ENCODE assay signal across 26 cellular contexts in genomic region chr21:33432496-33432895, GRCh38. TPM values are rescaled to one million over a fixed set of nuclear protein-coding genes. Genes with fewer than 3 reads are reported as not detected.
DNase-seq lines count a peak whose midpoint lies in the region; ATAC-seq and TF ChIP-seq lines count a peak whose summit lies in the region.
"Had no signal": no experiment of that assay in that cellular context is flagged by ENCODE, and none has a peak within 500 bp of the region (broad histone marks: within the 10 kb centered on the region; RNA-seq: fewer than 3 reads in every experiment).

No MANE protein-coding gene starts in this region.

- no peak for DNase-seq in activated naive CD8-positive, alpha-beta T cell treated with anti-CD3 and anti-CD28 coated beads, Interleukin-2, amount 50 U/mL, for 24 hours
- DNase-seq in activated B cell treated with CpG ODN at 0.5 μM for 24 hours (no peak), mesenchymal stem cell (no peak), superior temporal gyrus (ENCODE audit: extremely low spot score) (peak; percentile 30), upper lobe of right lung (no peak), NCI-H526 treated with DMSO at 0.1 percent for 48 hours (lab: John Stamatoyannopoulos, UW) (no peak)
- DNase-seq: activated CD4-positive, alpha-beta T cell treated with anti-CD3 and anti-CD28 coated beads for 4 hours; activated CD8-positive, alpha-beta memory T cell treated with anti-CD3 and anti-CD28 coated beads, Interleukin-2, amount 10 ng/mL, durations not matched to agents 7 days and 5 days; BE2C; cortex of kidney; DMS 273 treated with DMSO at 0.1 percent for 48 hours; left cardiac atrium; NCI-H1694 treated with DMSO at 0.1 percent for 48 hours; NCI-H774; OCI-M1; SHP77 treated with DMSO at 0.1 percent for 48 hours; spleen; stimulated activated CD4-positive, alpha-beta T cell treated with anti-CD3 and anti-CD28 coated beads, Interleukin-4, amount 100 ng/mL, for 24 hours had no signal

- CTCF ChIA-PET in activated B cell treated with CpG ODN at 0.5 μM for 24 hours (lab: Charles Lee): interaction anchor here (1.2 kb wide), 1 partner anchor 18 kb away, joined by 3 read pairs; no protein-coding TSS in a partner anchor

- H3K23ac ChIP-seq in mesenchymal stem cell (ENCODE audit: low read length in 2 of 2): no peak overlapping the region

- no peak for ATAC-seq in activated naive CD8-positive, alpha-beta T cell treated with anti-CD3 and anti-CD28 coated beads, Interleukin-2, amount 50 U/mL, for 24 hours
- ATAC-seq in activated B cell treated with CpG ODN at 0.5 μM for 24 hours (ENCODE audit: low read depth) (no peak), upper lobe of right lung (no peak), GM18520 (IDR thresholded peaks at IDR 0.05; ENCODE audit: unreplicated experiment) (no peak)
- ATAC-seq: activated CD8-positive, alpha-beta memory T cell treated with anti-CD3 and anti-CD28 coated beads, Interleukin-2, amount 10 ng/mL, durations not matched to agents 7 days and 5 days; left cardiac atrium had no signal

- H3K9ac ChIP-seq in mesenchymal stem cell (ENCODE audit: low read length): no peak overlapping the region
- H3K9ac ChIP-seq: KMS-11 had no signal

- WGBS in mesenchymal stem cell: 96% methylated on average over 6 of the region's 6 CpGs

- no peaks in the 10 kb centered on the region for H3K9me3 Mint-ChIP-seq in activated naive CD8-positive, alpha-beta T cell (ENCODE audit: low read depth)
- no peaks in the 10 kb centered on the region for H3K9me3 Mint-ChIP-seq in activated naive CD8-positive, alpha-beta T cell treated with anti-CD3 and anti-CD28 coated beads, Interleukin-2, amount 50 U/mL, for 24 hours
- H3K9me3 Mint-ChIP-seq in activated B cell treated with CpG ODN at 0.5 μM for 24 hours: no peaks in the 10 kb centered on the region
- H3K9me3 Mint-ChIP-seq: brain; stimulated activated naive CD8-positive, alpha-beta T cell treated with anti-CD3 and anti-CD28 coated beads, Interleukin-15, Interleukin-2, amounts not matched to agents 100 ng/mL and 50 ng/mL, for 24 hours; type B pancreatic cell had no signal

- intact Hi-C loops in activated B cell treated with CpG ODN at 0.5 μM for 24 hours (cut with micrococcal nuclease) (no loop called here), upper lobe of right lung (cut with DNase I) (loop anchor here (10.0 kb wide), 1 partner anchor 228 kb away; no protein-coding TSS in a partner anchor)

- H3K36me3 Mint-ChIP-seq in activated naive CD8-positive, alpha-beta T cell: peaks cover 17% of the 10 kb centered on the region
- peaks cover 41% of the 10 kb centered on the region for H3K36me3 Mint-ChIP-seq in activated naive CD8-positive, alpha-beta T cell treated with anti-CD3 and anti-CD28 coated beads, Interleukin-2, amount 50 U/mL, for 24 hours (ENCODE audit: low read depth)
- H3K36me3 Mint-ChIP-seq in activated B cell treated with CpG ODN at 0.5 μM for 24 hours (ENCODE audit: low read depth): peaks cover 77% of the 10 kb centered on the region

- no peak overlapping the region for H2BK120ac ChIP-seq in mesenchymal stem cell (ENCODE audit: low read depth, low read length)

- no peak overlapping the region for H3K4ac ChIP-seq in mesenchymal stem cell (ENCODE audit: low read depth in 1 of 2, low read length in 2 of 2)

- no peak overlapping the region for H3K14ac ChIP-seq in mesenchymal stem cell (ENCODE audit: low read length in 2 of 2)

- H2BK12ac ChIP-seq in mesenchymal stem cell (ENCODE audit: low read length in 2 of 2): no peak overlapping the region

- H3K79me1 ChIP-seq in mesenchymal stem cell (replicated peaks; ENCODE audit: low read length, poor library complexity, severe bottlenecking): peaks cover 30% of the 10 kb centered on the region

- TF ChIP-seq CTCF in activated B cell treated with CpG ODN at 0.5 μM for 24 hours (IDR thresholded peaks at IDR 0.05) (no peak), upper lobe of right lung (IDR thresholded peaks at IDR 0.05) (no peak)

- H2AK5ac ChIP-seq in mesenchymal stem cell (ENCODE audit: low read length, severe bottlenecking): no peak overlapping the region

- peak overlapping the region; percentile 53 for H4K91ac ChIP-seq in mesenchymal stem cell (ENCODE audit: low read length)

- no peak overlapping the region for H3K4me2 ChIP-seq in mesenchymal stem cell (ENCODE audit: low read length, poor library complexity, severe bottlenecking)
- H3K4me2 ChIP-seq: KMS-11 had no signal

- H2BK15ac ChIP-seq in mesenchymal stem cell (ENCODE audit: low read depth, poor library complexity, severe bottlenecking): no peak overlapping the region

- H3K4me3 ChIP-seq in mesenchymal stem cell (ENCODE audit: insufficient read depth in 1 of 2, low read depth in 1 of 2, low read length in 2 of 2) (no peak overlapping the region), upper lobe of right lung (no peak overlapping the region)
- H3K4me3 ChIP-seq: ovary, right atrium auricular region, spleen had no signal

- H4K8ac ChIP-seq in mesenchymal stem cell (ENCODE audit: low read length): no peak overlapping the region

- H3K27ac ChIP-seq in mesenchymal stem cell (ENCODE audit: low read length, poor library complexity, severe bottlenecking) (no peak overlapping the region), upper lobe of right lung (no peak overlapping the region)
- H3K27ac ChIP-seq: KMS-11, ovary had no signal

- H3K27me3 Mint-ChIP-seq in activated naive CD8-positive, alpha-beta T cell: no peaks in the 10 kb centered on the region
- H3K27me3 Mint-ChIP-seq in activated naive CD8-positive, alpha-beta T cell treated with anti-CD3 and anti-CD28 coated beads, Interleukin-2, amount 50 U/mL, for 24 hours: no peaks in the 10 kb centered on the region
- H3K27me3 Mint-ChIP-seq in activated B cell treated with CpG ODN at 0.5 μM for 24 hours: no peaks in the 10 kb centered on the region
- H3K27me3 Mint-ChIP-seq: activated CD8-positive, alpha-beta memory T cell treated with anti-CD3 and anti-CD28 coated beads, Interleukin-2, amount 10 ng/mL, durations not matched to agents 7 days and 5 days; brain; stimulated activated naive CD8-positive, alpha-beta T cell treated with anti-CD3 and anti-CD28 coated beads, Interleukin-15, Interleukin-2, amounts not matched to agents 100 ng/mL and 50 ng/mL, for 24 hours; type B pancreatic cell had no signal

- H3K27ac Mint-ChIP-seq in activated naive CD8-positive, alpha-beta T cell: peak overlapping the region; percentile 66
- H3K27ac Mint-ChIP-seq in activated naive CD8-positive, alpha-beta T cell treated with anti-CD3 and anti-CD28 coated beads, Interleukin-2, amount 50 U/mL, for 24 hours: no peak overlapping the region
- peak overlapping the region; percentile 75 for H3K27ac Mint-ChIP-seq in activated B cell treated with CpG ODN at 0.5 μM for 24 hours
- H3K27ac Mint-ChIP-seq: activated CD8-positive, alpha-beta memory T cell treated with anti-CD3 and anti-CD28 coated beads, Interleukin-2, amount 10 ng/mL, durations not matched to agents 7 days and 5 days; type B pancreatic cell had no signal

- H3K27me3 ChIP-seq in mesenchymal stem cell (ENCODE audit: control insufficient read depth in 1 of 2, insufficient read depth in 1 of 2, low read length in 2 of 2) (no peaks in the 10 kb centered on the region), upper lobe of right lung (no peaks in the 10 kb centered on the region)
- H3K27me3 ChIP-seq: BE2C, ovary, right atrium auricular region, spleen had no signal

- no peak overlapping the region for H2AFZ ChIP-seq in mesenchymal stem cell (ENCODE audit: low read depth, low read length)

- H3K4me1 ChIP-seq in mesenchymal stem cell (ENCODE audit: control insufficient read depth, insufficient read depth, low read depth, low read length): peaks cover 20% of the 10 kb centered on the region
- H3K4me1 ChIP-seq in upper lobe of right lung: peaks cover 9% of the 10 kb centered on the region
- H3K4me1 ChIP-seq: BE2C had no signal

- H2BK5ac ChIP-seq in mesenchymal stem cell (ENCODE audit: low read depth, low read length, poor library complexity, severe bottlenecking): no peak overlapping the region

- H3K4me1 Mint-ChIP-seq in activated naive CD8-positive, alpha-beta T cell (ENCODE audit: low read depth): peaks cover 25% of the 10 kb centered on the region
- H3K4me1 Mint-ChIP-seq in activated naive CD8-positive, alpha-beta T cell treated with anti-CD3 and anti-CD28 coated beads, Interleukin-2, amount 50 U/mL, for 24 hours: peaks cover 32% of the 10 kb centered on the region
- H3K4me1 Mint-ChIP-seq in activated B cell treated with CpG ODN at 0.5 μM for 24 hours: peaks cover 58% of the 10 kb centered on the region

- H3K9me3 ChIP-seq in mesenchymal stem cell (ENCODE audit: control insufficient read depth, low read length) (no peaks in the 10 kb centered on the region), upper lobe of right lung (no peaks in the 10 kb centered on the region)
- H3K9me3 ChIP-seq: BE2C, ovary, right atrium auricular region, spleen had no signal

- H3K18ac ChIP-seq in mesenchymal stem cell (ENCODE audit: low read depth in 1 of 2, low read length in 2 of 2): no peak overlapping the region

- peaks cover 54 to 76% of the 10 kb centered on the region in 2 experiments for H3K36me3 ChIP-seq in mesenchymal stem cell (ENCODE audit: control insufficient read depth in 1 of 2, insufficient read depth in 2 of 2, low read depth in 1 of 2, low read length in 2 of 2)
- H3K36me3 ChIP-seq in upper lobe of right lung: peaks cover 98% of the 10 kb centered on the region
- H3K36me3 ChIP-seq: ovary had no signal

- POLR2A ChIA-PET in activated B cell treated with CpG ODN at 0.5 μM for 24 hours (lab: Charles Lee): interaction anchor here (1.6 kb wide), 1 partner anchor 71 kb away, joined by 7 read pairs; no protein-coding TSS in a partner anchor

- no peak overlapping the region for H3K4me3 Mint-ChIP-seq in activated naive CD8-positive, alpha-beta T cell
- H3K4me3 Mint-ChIP-seq in activated naive CD8-positive, alpha-beta T cell treated with anti-CD3 and anti-CD28 coated beads, Interleukin-2, amount 50 U/mL, for 24 hours: no peak overlapping the region
- no peak overlapping the region for H3K4me3 Mint-ChIP-seq in activated B cell treated with CpG ODN at 0.5 μM for 24 hours
- H3K4me3 Mint-ChIP-seq: activated CD8-positive, alpha-beta memory T cell treated with anti-CD3 and anti-CD28 coated beads, Interleukin-2, amount 10 ng/mL, durations not matched to agents 7 days and 5 days; brain; stimulated activated naive CD8-positive, alpha-beta T cell treated with anti-CD3 and anti-CD28 coated beads, Interleukin-15, Interleukin-2, amounts not matched to agents 100 ng/mL and 50 ng/mL, for 24 hours; type B pancreatic cell had no signal

RNA-seq across cellular contexts. Expression of gene IFNGR2, which starts 29.3 kb away (rescaled TPM):
- total RNA-seq in activated B cell treated with CpG ODN at 0.5 μM for 24 hours (66.8 and 71.1 TPM in 2 replicates), upper lobe of right lung (69.3 TPM)
- 62.7 TPM for polyA plus RNA-seq in mesenchymal stem cell (2013, experiment 1 of 2)
- 59.5 TPM for polyA plus RNA-seq in mesenchymal stem cell (2013, experiment 2 of 2)

RNA-seq across cellular contexts. Expression of gene TMEM50B, which starts 47.3 kb away (rescaled TPM):
- 42.3 and 47.2 TPM in 2 replicates for total RNA-seq in activated B cell treated with CpG ODN at 0.5 μM for 24 hours
- 22.9 TPM for polyA plus RNA-seq in mesenchymal stem cell (2013, experiment 1 of 2)
- 24.7 TPM for polyA plus RNA-seq in mesenchymal stem cell (2013, experiment 2 of 2)
- total RNA-seq in upper lobe of right lung: 73.2 TPM

RNA-seq across cellular contexts. Expression of gene DNAJC28, which starts 59.0 kb away (rescaled TPM):
- total RNA-seq in activated B cell treated with CpG ODN at 0.5 μM for 24 hours (0.53 and 0.66 TPM in 2 replicates), upper lobe of right lung (2.3 TPM)
- 1.9 TPM for polyA plus RNA-seq in mesenchymal stem cell (2013, experiment 1 of 2)
- polyA plus RNA-seq in mesenchymal stem cell (2013, experiment 2 of 2): 2.1 TPM
